Comparison of ENCODE assay signal across 1 cellular context in genomic region chr7:65872776-65873581, GRCh38.
TF ChIP-seq lines count a peak whose summit lies in the region.

Gene VKORC1L1 (plus strand): TSS chr7:65873074. CDS start chr7:65873372, 298 bp downstream.

TF ChIP-seq in HepG2, 621 proteins besides CTCF, POLR2A, EP300 and RAD21 (continued from another document and continues in another):
- TF ChIP-seq, protein P1, sequence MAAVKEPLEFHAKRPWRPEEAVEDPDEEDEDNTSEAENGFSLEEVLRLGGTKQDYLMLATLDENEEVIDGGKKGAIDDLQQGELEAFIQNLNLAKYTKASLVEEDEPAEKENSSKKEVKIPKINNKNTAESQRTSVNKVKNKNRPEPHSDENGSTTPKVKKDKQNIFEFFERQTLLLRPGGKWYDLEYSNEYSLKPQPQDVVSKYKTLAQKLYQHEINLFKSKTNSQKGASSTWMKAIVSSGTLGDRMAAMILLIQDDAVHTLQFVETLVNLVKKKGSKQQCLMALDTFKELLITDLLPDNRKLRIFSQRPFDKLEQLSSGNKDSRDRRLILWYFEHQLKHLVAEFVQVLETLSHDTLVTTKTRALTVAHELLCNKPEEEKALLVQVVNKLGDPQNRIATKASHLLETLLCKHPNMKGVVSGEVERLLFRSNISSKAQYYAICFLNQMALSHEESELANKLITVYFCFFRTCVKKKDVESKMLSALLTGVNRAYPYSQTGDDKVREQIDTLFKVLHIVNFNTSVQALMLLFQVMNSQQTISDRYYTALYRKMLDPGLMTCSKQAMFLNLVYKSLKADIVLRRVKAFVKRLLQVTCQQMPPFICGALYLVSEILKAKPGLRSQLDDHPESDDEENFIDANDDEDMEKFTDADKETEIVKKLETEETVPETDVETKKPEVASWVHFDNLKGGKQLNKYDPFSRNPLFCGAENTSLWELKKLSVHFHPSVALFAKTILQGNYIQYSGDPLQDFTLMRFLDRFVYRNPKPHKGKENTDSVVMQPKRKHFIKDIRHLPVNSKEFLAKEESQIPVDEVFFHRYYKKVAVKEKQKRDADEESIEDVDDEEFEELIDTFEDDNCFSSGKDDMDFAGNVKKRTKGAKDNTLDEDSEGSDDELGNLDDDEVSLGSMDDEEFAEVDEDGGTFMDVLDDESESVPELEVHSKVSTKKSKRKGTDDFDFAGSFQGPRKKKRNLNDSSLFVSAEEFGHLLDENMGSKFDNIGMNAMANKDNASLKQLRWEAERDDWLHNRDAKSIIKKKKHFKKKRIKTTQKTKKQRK (IDR thresholded peaks at IDR 0.05; ENCODE audit: low read length), result no peak
- TF ChIP-seq MXI1 (IDR thresholded peaks at IDR 0.05; ENCODE audit: borderline replicate concordance, low read depth, low read length) (0 out of 3 replicates have a peak, but pooled peaks have one; percentile 15), ZNF678 (CRISPR knock-in tag; IDR thresholded peaks at IDR 0.05) (no peak), KDM5A (IDR thresholded peaks at IDR 0.05; ENCODE audit: borderline replicate concordance, low read length) (no peak), SP5 (CRISPR knock-in tag; IDR thresholded peaks at IDR 0.05; ENCODE audit: borderline replicate concordance, low read depth) (peak; percentile 44; the same call in 1 of the 2 replicates), KLF9 (CRISPR knock-in tag; IDR thresholded peaks at IDR 0.05; ENCODE audit: low read depth) (no peak), PRPF4 (IDR thresholded peaks at IDR 0.05; ENCODE audit: low read depth, low read length, poor library complexity, severe bottlenecking) (no peak), ZFX (CRISPR knock-in tag; IDR thresholded peaks at IDR 0.05; ENCODE audit: low read depth) (no peak), ZNF776 (CRISPR knock-in tag; IDR thresholded peaks at IDR 0.05) (0 out of 2 replicates have a peak, but pooled peaks have one; percentile 37), ZNF652 (CRISPR knock-in tag; IDR thresholded peaks at IDR 0.05; ENCODE audit: borderline replicate concordance, low read depth) (no peak), XRCC5 (optimal IDR thresholded peaks at IDR 0.05; ENCODE audit: low read length) (no peak), KDM5B (CRISPR knock-in tag; IDR thresholded peaks at IDR 0.05; ENCODE audit: borderline replicate concordance) (peak; percentile 62; the same call in 1 of the 2 replicates), ZNF124 (CRISPR knock-in tag; IDR thresholded peaks at IDR 0.05) (no peak), ZNF564 (CRISPR knock-in tag; IDR thresholded peaks at IDR 0.05) (no peak), RFX1 (IDR thresholded peaks at IDR 0.05) (no peak), ZNF30 (CRISPR knock-in tag; IDR thresholded peaks at IDR 0.05) (no peak), MYPOP (CRISPR knock-in tag; IDR thresholded peaks at IDR 0.05) (0 out of 2 replicates have a peak, but pooled peaks have one; percentile 30), ZMYM2 (CRISPR knock-in tag; IDR thresholded peaks at IDR 0.05) (no peak), PBX2 (CRISPR knock-in tag; IDR thresholded peaks at IDR 0.05) (no peak), KMT2B (CRISPR knock-in tag; IDR thresholded peaks at IDR 0.05) (0 out of 2 replicates have a peak, but pooled peaks have one; percentile 26), ATF4 (CRISPR knock-in tag; IDR thresholded peaks at IDR 0.05) (no peak), ZNF543 (CRISPR knock-in tag; IDR thresholded peaks at IDR 0.05) (no peak), ZNF530 (CRISPR knock-in tag; IDR thresholded peaks at IDR 0.05; ENCODE audit: low read depth) (no peak), HNRNPLL (IDR thresholded peaks at IDR 0.05; ENCODE audit: low read depth, low read length, poor library complexity, severe bottlenecking) (peak; percentile 89), ESRRA (CRISPR knock-in tag; IDR thresholded peaks at IDR 0.05; ENCODE audit: low read depth) (no peak), DMAP1 (CRISPR knock-in tag; IDR thresholded peaks at IDR 0.05) (0 out of 2 replicates have a peak, but pooled peaks have one; percentile 11), YY1 (IDR thresholded peaks at IDR 0.05; ENCODE audit: insufficient read depth, insufficient replicate concordance, low read depth, low read length) (peak; percentile 58), REST (IDR thresholded peaks at IDR 0.05; ENCODE audit: borderline replicate concordance in 1 of 2, low read depth in 1 of 2, low read length in 2 of 2) (no peak), ZNF350 (CRISPR knock-in tag; IDR thresholded peaks at IDR 0.05; ENCODE audit: borderline replicate concordance, low read depth) (no peak), ZSCAN9 (CRISPR knock-in tag; IDR thresholded peaks at IDR 0.05; ENCODE audit: borderline replicate concordance) (no peak), ZNF563 (CRISPR knock-in tag; IDR thresholded peaks at IDR 0.05) (0 out of 2 replicates have a peak, but pooled peaks have one; percentile 48), ZNF720 (CRISPR knock-in tag; IDR thresholded peaks at IDR 0.05) (no peak), BHLHE40 (IDR thresholded peaks at IDR 0.05; ENCODE audit: low read length) (no peak), ZNF496 (CRISPR knock-in tag; IDR thresholded peaks at IDR 0.05; ENCODE audit: insufficient replicate concordance) (no peak), ZC3H13 (CRISPR knock-in tag; IDR thresholded peaks at IDR 0.05) (no peak), HMGXB4 (CRISPR knock-in tag; IDR thresholded peaks at IDR 0.05; ENCODE audit: borderline replicate concordance in 1 of 2, low read depth in 1 of 2) (peak in 1 of 2 experiments; percentile 19; a peak in 1 of 4 replicates), MAF1 (CRISPR knock-in tag; IDR thresholded peaks at IDR 0.05; ENCODE audit: borderline replicate concordance) (no peak), ZNF772 (CRISPR knock-in tag; IDR thresholded peaks at IDR 0.05) (no peak), ATF5 (CRISPR knock-in tag; IDR thresholded peaks at IDR 0.05; ENCODE audit: low read depth) (no peak)
- TF ChIP-seq, protein P2, sequence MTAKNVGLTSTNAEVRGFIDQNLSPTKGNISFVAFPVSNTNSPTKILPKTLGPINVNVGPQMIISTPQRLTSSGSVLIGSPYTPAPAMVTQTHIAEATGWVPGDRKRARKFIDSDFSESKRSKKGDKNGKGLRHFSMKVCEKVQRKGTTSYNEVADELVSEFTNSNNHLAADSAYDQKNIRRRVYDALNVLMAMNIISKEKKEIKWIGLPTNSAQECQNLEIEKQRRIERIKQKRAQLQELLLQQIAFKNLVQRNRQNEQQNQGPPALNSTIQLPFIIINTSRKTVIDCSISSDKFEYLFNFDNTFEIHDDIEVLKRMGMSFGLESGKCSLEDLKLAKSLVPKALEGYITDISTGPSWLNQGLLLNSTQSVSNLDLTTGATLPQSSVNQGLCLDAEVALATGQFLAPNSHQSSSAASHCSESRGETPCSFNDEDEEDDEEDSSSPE (CRISPR knock-in tag; IDR thresholded peaks at IDR 0.05), result peak; percentile 62; the same call in 1 of the 2 replicates
- TF ChIP-seq, protein P3, sequence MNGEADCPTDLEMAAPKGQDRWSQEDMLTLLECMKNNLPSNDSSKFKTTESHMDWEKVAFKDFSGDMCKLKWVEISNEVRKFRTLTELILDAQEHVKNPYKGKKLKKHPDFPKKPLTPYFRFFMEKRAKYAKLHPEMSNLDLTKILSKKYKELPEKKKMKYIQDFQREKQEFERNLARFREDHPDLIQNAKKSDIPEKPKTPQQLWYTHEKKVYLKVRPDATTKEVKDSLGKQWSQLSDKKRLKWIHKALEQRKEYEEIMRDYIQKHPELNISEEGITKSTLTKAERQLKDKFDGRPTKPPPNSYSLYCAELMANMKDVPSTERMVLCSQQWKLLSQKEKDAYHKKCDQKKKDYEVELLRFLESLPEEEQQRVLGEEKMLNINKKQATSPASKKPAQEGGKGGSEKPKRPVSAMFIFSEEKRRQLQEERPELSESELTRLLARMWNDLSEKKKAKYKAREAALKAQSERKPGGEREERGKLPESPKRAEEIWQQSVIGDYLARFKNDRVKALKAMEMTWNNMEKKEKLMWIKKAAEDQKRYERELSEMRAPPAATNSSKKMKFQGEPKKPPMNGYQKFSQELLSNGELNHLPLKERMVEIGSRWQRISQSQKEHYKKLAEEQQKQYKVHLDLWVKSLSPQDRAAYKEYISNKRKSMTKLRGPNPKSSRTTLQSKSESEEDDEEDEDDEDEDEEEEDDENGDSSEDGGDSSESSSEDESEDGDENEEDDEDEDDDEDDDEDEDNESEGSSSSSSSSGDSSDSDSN (CRISPR knock-in tag; IDR thresholded peaks at IDR 0.05), result peak; percentile 92
- TF ChIP-seq, protein P4, sequence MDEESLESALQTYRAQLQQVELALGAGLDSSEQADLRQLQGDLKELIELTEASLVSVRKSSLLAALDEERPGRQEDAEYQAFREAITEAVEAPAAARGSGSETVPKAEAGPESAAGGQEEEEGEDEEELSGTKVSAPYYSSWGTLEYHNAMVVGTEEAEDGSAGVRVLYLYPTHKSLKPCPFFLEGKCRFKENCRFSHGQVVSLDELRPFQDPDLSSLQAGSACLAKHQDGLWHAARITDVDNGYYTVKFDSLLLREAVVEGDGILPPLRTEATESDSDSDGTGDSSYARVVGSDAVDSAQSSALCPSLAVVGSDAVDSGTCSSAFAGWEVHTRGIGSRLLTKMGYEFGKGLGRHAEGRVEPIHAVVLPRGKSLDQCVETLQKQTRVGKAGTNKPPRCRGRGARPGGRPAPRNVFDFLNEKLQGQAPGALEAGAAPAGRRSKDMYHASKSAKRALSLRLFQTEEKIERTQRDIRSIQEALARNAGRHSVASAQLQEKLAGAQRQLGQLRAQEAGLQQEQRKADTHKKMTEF (CRISPR knock-in tag; IDR thresholded peaks at IDR 0.05), result no peak
